Comparison of ENCODE assay signal across 1 cellular context in the genomic region with DNA sequence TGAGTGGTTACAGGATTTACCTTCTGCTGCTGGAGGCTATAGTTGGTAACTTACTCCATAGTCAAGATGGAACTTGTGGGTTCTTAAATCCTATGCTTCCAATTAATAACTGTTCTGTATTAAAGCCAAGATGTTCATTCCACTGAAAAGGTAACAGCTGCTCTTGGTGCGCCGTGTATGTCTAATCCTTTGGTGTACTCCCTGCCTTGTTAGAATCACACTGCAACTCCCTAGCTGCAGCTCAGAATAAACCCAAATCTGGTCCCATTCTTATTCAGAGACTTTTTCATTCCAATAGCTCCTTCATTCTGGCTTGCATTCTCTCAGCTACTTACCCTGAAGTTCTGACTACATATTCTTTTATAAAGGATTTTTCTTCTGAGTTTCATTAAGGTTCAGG.
TF ChIP-seq lines count a peak whose summit lies in the region.

No MANE protein-coding gene starts in this region.

TF ChIP-seq in GM23338, 12 proteins besides CTCF, POLR2A, EP300 and RAD21 (continued from another document):
- TF ChIP-seq, protein P1, sequence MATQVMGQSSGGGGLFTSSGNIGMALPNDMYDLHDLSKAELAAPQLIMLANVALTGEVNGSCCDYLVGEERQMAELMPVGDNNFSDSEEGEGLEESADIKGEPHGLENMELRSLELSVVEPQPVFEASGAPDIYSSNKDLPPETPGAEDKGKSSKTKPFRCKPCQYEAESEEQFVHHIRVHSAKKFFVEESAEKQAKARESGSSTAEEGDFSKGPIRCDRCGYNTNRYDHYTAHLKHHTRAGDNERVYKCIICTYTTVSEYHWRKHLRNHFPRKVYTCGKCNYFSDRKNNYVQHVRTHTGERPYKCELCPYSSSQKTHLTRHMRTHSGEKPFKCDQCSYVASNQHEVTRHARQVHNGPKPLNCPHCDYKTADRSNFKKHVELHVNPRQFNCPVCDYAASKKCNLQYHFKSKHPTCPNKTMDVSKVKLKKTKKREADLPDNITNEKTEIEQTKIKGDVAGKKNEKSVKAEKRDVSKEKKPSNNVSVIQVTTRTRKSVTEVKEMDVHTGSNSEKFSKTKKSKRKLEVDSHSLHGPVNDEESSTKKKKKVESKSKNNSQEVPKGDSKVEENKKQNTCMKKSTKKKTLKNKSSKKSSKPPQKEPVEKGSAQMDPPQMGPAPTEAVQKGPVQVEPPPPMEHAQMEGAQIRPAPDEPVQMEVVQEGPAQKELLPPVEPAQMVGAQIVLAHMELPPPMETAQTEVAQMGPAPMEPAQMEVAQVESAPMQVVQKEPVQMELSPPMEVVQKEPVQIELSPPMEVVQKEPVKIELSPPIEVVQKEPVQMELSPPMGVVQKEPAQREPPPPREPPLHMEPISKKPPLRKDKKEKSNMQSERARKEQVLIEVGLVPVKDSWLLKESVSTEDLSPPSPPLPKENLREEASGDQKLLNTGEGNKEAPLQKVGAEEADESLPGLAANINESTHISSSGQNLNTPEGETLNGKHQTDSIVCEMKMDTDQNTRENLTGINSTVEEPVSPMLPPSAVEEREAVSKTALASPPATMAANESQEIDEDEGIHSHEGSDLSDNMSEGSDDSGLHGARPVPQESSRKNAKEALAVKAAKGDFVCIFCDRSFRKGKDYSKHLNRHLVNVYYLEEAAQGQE (IDR thresholded peaks at IDR 0.05; ENCODE audit: unreplicated experiment) = no peak
- TF ChIP-seq ETS1 (IDR thresholded peaks at IDR 0.05) = no peak
